ENCODE assay signal across 17 cellular contexts in the genomic region with DNA sequence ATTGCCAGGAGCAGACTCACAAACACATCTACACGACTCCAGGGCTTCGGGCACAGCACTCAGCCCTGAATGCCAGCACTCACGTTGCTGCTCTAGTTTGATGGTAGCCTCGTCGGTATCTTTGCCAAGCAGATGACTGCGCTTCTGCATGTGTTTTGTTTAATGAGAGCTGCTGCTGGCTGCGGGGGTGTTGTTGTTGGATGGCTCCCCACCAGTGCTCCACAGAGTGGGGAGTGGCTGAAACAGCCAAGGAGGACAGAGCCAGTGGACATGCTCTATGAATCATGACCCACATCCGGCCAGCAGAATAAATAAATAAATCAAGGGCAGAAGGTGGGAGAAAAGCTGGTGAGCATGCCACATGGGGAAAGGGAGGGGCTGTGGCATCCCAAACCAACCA.
DNase-seq lines count a peak whose midpoint lies in the region; ATAC-seq lines count a peak whose summit lies in the region.
"Had no signal": no experiment of that assay in that cellular context is flagged by ENCODE, and none has a peak within 500 bp of the region (broad histone marks: within the 10 kb centered on the region; RNA-seq: fewer than 3 reads in every experiment).

No MANE protein-coding gene starts in this region.

- H3K9me3 ChIP-seq in right cardiac atrium (ENCODE audit: control insufficient read depth, low read length): no peaks in the 10 kb centered on the region
- H3K9me3 ChIP-seq: vagina had no signal

- H3K27me3 ChIP-seq in right cardiac atrium (ENCODE audit: control insufficient read depth, insufficient read depth): no peaks in the 10 kb centered on the region
- H3K27me3 ChIP-seq: vagina had no signal

- H3K27ac ChIP-seq in right cardiac atrium (ENCODE audit: low read length): no peak overlapping the region
- H3K27ac ChIP-seq: C4-2B, skin epidermis, vagina had no signal

- intact Hi-C loops in right cardiac atrium (cut with DNase I): no loop called here

- WGBS in right cardiac atrium: 40% methylated on average over 8 of the region's 8 CpGs

- ATAC-seq in right cardiac atrium (peak; percentile 77 to 96), HG03469 (IDR thresholded peaks at IDR 0.05; ENCODE audit: unreplicated experiment) (no peak), GM21825 (IDR thresholded peaks at IDR 0.05; ENCODE audit: unreplicated experiment) (no peak)
- ATAC-seq: activated T-cell treated with anti-CD3 and anti-CD28 coated beads, Interleukin-2, amount 50 U/mL, for 72 hours; GM12878 had no signal

- DNase-seq in HT1080 (ENCODE audit: low read depth): peak; percentile 86
- DNase-seq in T1000 (lab: John Stamatoyannopoulos, UW): peak; percentile 73
- DNase-seq in right cardiac atrium: peak; percentile 35 to 71 (median 70)
- peak; percentile 77 for DNase-seq in smooth muscle cell of the brain vasculature (ENCODE audit: low read depth, low spot score)
- DNase-seq in NCI-H1105 (lab: John Stamatoyannopoulos, UW): no peak
- DNase-seq: activated CD4-positive, alpha-beta T cell treated with anti-CD3 and anti-CD28 coated beads, Interleukin-2, amount 50 U/mL, for 1 hour; activated T-cell treated with anti-CD3 and anti-CD28 coated beads, Interleukin-2, amount 50 U/mL, for 72 hours; HCEC 1CT; NCI-H1092; NCI-H2171; stimulated activated naive CD4-positive, alpha-beta T cell had no signal

- H3K4me3 ChIP-seq in right cardiac atrium (ENCODE audit: low read length): no peak overlapping the region
- H3K4me3 ChIP-seq: GM12878, skin epidermis, vagina had no signal

- no peaks in the 10 kb centered on the region for H3K4me1 ChIP-seq in right cardiac atrium (ENCODE audit: control insufficient read depth, insufficient read depth, low read length)

Comparison
In these comparisons a context has a peak if more than half of its experiments do, and no peak if none do; other contexts are left out.
1. ATAC-seq: peak in right cardiac atrium (2 of 2); none in HG03469 (single experiment) and GM21825 (single experiment).